8 cellular contexts compared by ENCODE assay signal in genomic region chr19:6425732-6426686, GRCh38.
DNase-seq lines count a peak whose midpoint lies in the region; ATAC-seq and TF ChIP-seq lines count a peak whose summit lies in the region.

No MANE protein-coding gene starts in this region.

- peak overlapping the region; percentile 31; the same call in 1 of the 2 replicates for H3K4me3 ChIP-seq in MM.1S (ENCODE audit: low read length)

- no peaks in the 10 kb centered on the region for H3F3A ChIP-seq in MM.1S (ENCODE audit: insufficient read depth, low read length)

- peak overlapping the region; percentile 73 for H2AFZ ChIP-seq in MM.1S (ENCODE audit: low read length)

- H3K36me3 ChIP-seq in MM.1S (replicated peaks; ENCODE audit: insufficient read depth, low read length): 0 out of 2 replicates have a peak, but pooled peaks cover 9% of the 10 kb centered on the region

- H3K9me3 ChIP-seq in MM.1S (replicated peaks; ENCODE audit: insufficient read depth, low read length): no peaks in the 10 kb centered on the region

- H3K4me1 ChIP-seq in MM.1S (ENCODE audit: low read length): peaks cover 10% of the 10 kb centered on the region

- H3K36me3 Mint-ChIP-seq in nephron (ENCODE audit: low read depth): peaks cover 16% of the 10 kb centered on the region

- H3K27ac ChIP-seq in MM.1S (ENCODE audit: low read length) (peak overlapping the region; percentile 14; the same call in 1 of the 2 replicates), caudate nucleus (ENCODE audit: low read depth, low read length) (peak overlapping the region; percentile 83)

- no peak for ATAC-seq in GM18868 (IDR thresholded peaks at IDR 0.05; ENCODE audit: unreplicated experiment)

- H3K27ac Mint-ChIP-seq in nephron: peak overlapping the region; percentile 71 to 88 (median 83)

- peaks cover 7% of the 10 kb centered on the region; the same call in 1 of the 2 replicates for H3K27me3 ChIP-seq in MM.1S (replicated peaks; ENCODE audit: insufficient read depth, low read length)

- H3K79me2 ChIP-seq in MM.1S (ENCODE audit: low read length): peaks cover 32% of the 10 kb centered on the region

- H3K4me3 Mint-ChIP-seq in nephron: peak overlapping the region in 2 of 3 experiments; percentile 17 to 62

- H4K20me1 ChIP-seq in MM.1S (ENCODE audit: insufficient read depth, low read length): peaks cover 30% of the 10 kb centered on the region

- H3K27me3 Mint-ChIP-seq in nephron (ENCODE audit: low read depth): peaks cover 8% of the 10 kb centered on the region

- no peaks in the 10 kb centered on the region for H3K9me2 ChIP-seq in MM.1S (replicated peaks; ENCODE audit: insufficient read depth, low read length)

- H3K4me1 Mint-ChIP-seq in nephron: peaks cover 22% of the 10 kb centered on the region

- DNase-seq in DMS153 (lab: John Stamatoyannopoulos, UW) (peak; percentile 61), MM.1S (no peak), caudate nucleus (lab: John Stamatoyannopoulos, UW) (no peak), NCI-H1694 treated with DMSO at 0.1 percent for 48 hours (lab: John Stamatoyannopoulos, UW) (no peak), foreskin melanocyte (no peak)
- no peak for DNase-seq in stimulated activated CD4-positive, alpha-beta T cell treated with anti-CD3 and anti-CD28 coated beads, Interleukin-4, amount 100 ng/mL, for 24 hours

- peak overlapping the region; percentile 2; the same call in 1 of the 2 replicates for H3K9ac ChIP-seq in MM.1S (ENCODE audit: low read length)

- H3K4me2 ChIP-seq in MM.1S (ENCODE audit: low read depth, low read length): peak overlapping the region; percentile 48

- peak; percentile 12; the same call in 1 of the 2 replicates for TF ChIP-seq CTCF in MM.1S (IDR thresholded peaks at IDR 0.05; ENCODE audit: low read length)
- TF ChIP-seq CTCF in nephron (IDR thresholded peaks at IDR 0.05; ENCODE audit: unreplicated experiment in 3 of 3): no peak

- no peaks in the 10 kb centered on the region for H3K9me3 Mint-ChIP-seq in nephron
